Comparison of ENCODE assay signal across 11 cellular contexts in the genomic region with DNA sequence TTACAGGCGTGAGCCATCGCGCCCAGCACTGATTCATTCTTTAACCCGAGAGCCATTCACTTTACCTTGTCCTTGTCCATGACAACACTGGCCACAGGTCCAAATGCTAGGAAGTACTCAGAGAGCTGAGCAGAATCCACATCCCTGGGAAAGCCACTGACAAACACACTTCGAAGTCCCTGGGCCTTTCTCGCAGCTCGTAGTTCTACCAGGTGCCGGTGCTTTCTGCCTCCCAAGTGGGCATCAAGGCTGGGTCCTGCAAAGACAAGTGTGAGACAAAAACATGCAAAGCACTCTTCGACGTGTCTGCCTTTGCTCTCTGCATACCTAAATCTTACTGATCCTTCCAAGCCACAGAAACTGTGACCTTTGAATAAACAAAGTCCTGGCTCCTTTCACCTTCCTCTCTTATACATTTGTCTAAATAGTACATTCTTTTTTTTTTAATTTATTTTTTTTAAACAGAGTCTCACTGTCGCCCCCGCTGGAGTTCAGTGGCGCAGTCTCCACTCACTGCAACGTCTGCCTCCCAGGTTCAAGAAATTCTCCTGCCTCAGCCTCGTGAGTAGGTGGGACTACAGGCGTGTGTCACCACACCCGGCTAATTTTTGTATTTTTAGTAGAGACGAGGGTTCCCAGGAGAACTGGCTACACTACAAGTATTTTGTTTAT. TPM values are rescaled to one million over a fixed set of nuclear protein-coding genes. Genes with fewer than 3 reads are reported as not detected.
DNase-seq lines count a peak whose midpoint lies in the region; ATAC-seq and TF ChIP-seq lines count a peak whose summit lies in the region.
"Had no signal": no experiment of that assay in that cellular context is flagged by ENCODE, and none has a peak within 500 bp of the region (broad histone marks: within the 10 kb centered on the region; RNA-seq: fewer than 3 reads in every experiment).

No MANE protein-coding gene starts in this region.

- peak overlapping the region; percentile 96 for H3K4me3 Mint-ChIP-seq in type B pancreatic cell

- peaks cover 20% of the 10 kb centered on the region for H3K4me1 Mint-ChIP-seq in type B pancreatic cell (ENCODE audit: unreplicated experiment)

- H3K4me1 ChIP-seq in cardiac muscle cell (ENCODE audit: low read depth) = peaks cover 10% of the 10 kb centered on the region
- peaks cover 3 to 42% (median 28%) of the 10 kb centered on the region in 9 donors for H3K4me1 ChIP-seq in heart right ventricle
- peaks cover 10% of the 10 kb centered on the region for H3K4me1 ChIP-seq in fibroblast of lung (ENCODE audit: control insufficient read depth, extremely low read depth, insufficient read depth, low read length)

- H2AFZ ChIP-seq in fibroblast of lung (ENCODE audit: low read length) = no peak overlapping the region

- no peak for DNase-seq in cardiac muscle cell (ENCODE audit: low read depth in 1 of 2, low spot score in 1 of 2)
- no peak for DNase-seq in heart right ventricle
- DNase-seq in RWPE1 (ENCODE audit: low spot score) = no peak
- peak in 1 of 2 donors; percentile 21 for DNase-seq in fibroblast of lung (ENCODE audit: low read depth in 2 of 2)
- no peak for DNase-seq in type B pancreatic cell (ENCODE audit: extremely low spot score, unreplicated experiment)
- DNase-seq in GM19238 (ENCODE audit: insufficient read length, low spot score) = no peak
- DNase-seq: activated T-cell treated with anti-CD3 and anti-CD28 coated beads, Interleukin-2, amount 50 U/mL, for 1 hour; hippocampal formation; NCI-H524 treated with DMSO at 0.1 percent for 48 hours had no signal

- H3K36me3 ChIP-seq in cardiac muscle cell (peaks cover 18% of the 10 kb centered on the region), heart right ventricle (peaks cover 0 to 63% (median 30%) of the 10 kb centered on the region in 9 donors), fibroblast of lung (ENCODE audit: control insufficient read depth, insufficient read depth, low read length) (peaks cover 9% of the 10 kb centered on the region)

- TF ChIP-seq CTCF in cardiac muscle cell (IDR thresholded peaks at IDR 0.05; ENCODE audit: low read depth, low read length) (peak; percentile 38), heart right ventricle (IDR thresholded peaks at IDR 0.05) (peak in 2 of 9 donors; percentile 6 to 19), RWPE1 (conservative IDR thresholded peaks at IDR 0.05; ENCODE audit: low read depth) (peak; percentile 34), fibroblast of lung (conservative IDR thresholded peaks at IDR 0.05 in 1 of 2, IDR thresholded peaks at IDR 0.05 in 1 of 2; ENCODE audit: low read depth in 1 of 2, low read length in 2 of 2) (peak; percentile 22 to 44), type B pancreatic cell (conservative IDR thresholded peaks at IDR 0.05) (peak; percentile 57)

- H3K27me3 ChIP-seq in cardiac muscle cell = no peaks in the 10 kb centered on the region
- H3K27me3 ChIP-seq in heart right ventricle = no peaks in the 10 kb centered on the region
- H3K27me3 ChIP-seq in fibroblast of lung (ENCODE audit: control insufficient read depth, insufficient read depth, low read length) = no peaks in the 10 kb centered on the region

- H3K27me3 Mint-ChIP-seq in type B pancreatic cell = no peaks in the 10 kb centered on the region

- no peaks in the 10 kb centered on the region for H4K20me1 ChIP-seq in fibroblast of lung (ENCODE audit: control insufficient read depth, extremely low read depth, insufficient read depth, low read length)

- WGBS in heart right ventricle, 2 donors = 69 to 70% methylated on average over 18 of the region's 18 CpGs

- H3K4me2 ChIP-seq in fibroblast of lung (ENCODE audit: extremely low read depth, insufficient read depth, low read length) = no peak overlapping the region

- H3K4me3 ChIP-seq in cardiac muscle cell (no peak overlapping the region), heart right ventricle (no peak overlapping the region), fibroblast of lung (replicated peaks in 1 of 4; ENCODE audit: control extremely low read depth in 1 of 4, insufficient read depth in 1 of 4, low read depth in 3 of 4, low read length in 4 of 4) (no peak overlapping the region)

- intact Hi-C loops in heart right ventricle (cut with DNase I) = no loop called here

- H3K27ac ChIP-seq in cardiac muscle cell = no peak overlapping the region
- no peak overlapping the region for H3K27ac ChIP-seq in heart right ventricle
- H3K27ac ChIP-seq in RWPE1 = peak overlapping the region; percentile 37
- no peak overlapping the region for H3K27ac ChIP-seq in fibroblast of lung (ENCODE audit: insufficient read depth, low read length)

- POLR2A ChIA-PET in RWPE1 (lab: Yijun Ruan, JAX; ENCODE audit: low non-redundant PET) = no interaction called here

- ATAC-seq in heart right ventricle (no peak), HG03378 (IDR thresholded peaks at IDR 0.05; ENCODE audit: unreplicated experiment) (no peak), HG02970 (IDR thresholded peaks at IDR 0.05; ENCODE audit: low FRiP score, unreplicated experiment) (no peak)

- no peaks in the 10 kb centered on the region for H3K9me3 ChIP-seq in cardiac muscle cell (ENCODE audit: low read depth)
- H3K9me3 ChIP-seq in heart right ventricle = no peaks in the 10 kb centered on the region
- no peaks in the 10 kb centered on the region for H3K9me3 ChIP-seq in fibroblast of lung (ENCODE audit: control insufficient read depth, insufficient read depth, low read depth, low read length)

- no peaks in the 10 kb centered on the region for H3K9me3 Mint-ChIP-seq in type B pancreatic cell

- no peak overlapping the region for H3K9ac ChIP-seq in fibroblast of lung (ENCODE audit: insufficient read depth, low read length)

- H3K79me2 ChIP-seq in fibroblast of lung (ENCODE audit: control insufficient read depth, insufficient read depth, low read length) = peaks cover 8% of the 10 kb centered on the region

- peak overlapping the region; percentile 29 for H3K27ac Mint-ChIP-seq in type B pancreatic cell

- CTCF ChIA-PET in RWPE1 (lab: Yijun Ruan, JAX) = interaction anchor here (0.6 kb wide), 1 partner anchor 123 kb away, joined by 4 read pairs; no protein-coding TSS in a partner anchor

- H3K36me3 Mint-ChIP-seq in type B pancreatic cell = peaks cover 6% of the 10 kb centered on the region

RNA-seq across cellular contexts. Expression of a gene that starts 2.2 kb away (rescaled TPM):
- 14.9 and 29.1 TPM in 2 replicates for total RNA-seq in cardiac muscle cell
- 18.7 and 32.1 TPM in 2 replicates for polyA plus RNA-seq in cardiac muscle cell
- 10 to 100 TPM in 8 of 10 donors, 1 to 10 TPM in 2; 8.2 to 17.9 (median 12.3) TPM for total RNA-seq in heart right ventricle
- polyA plus RNA-seq in heart right ventricle = 10 to 100 TPM in 1 of 2 donors, 1 to 10 TPM in 1; 9.3 to 19.2 TPM
- total RNA-seq in fibroblast of lung = 6.9 and 7.8 TPM in 2 replicates
- polyA plus RNA-seq in fibroblast of lung = 5.5 and 6.8 TPM in 2 replicates
- 7.1 and 9.5 TPM in 2 replicates for polyA plus RNA-seq in fibroblast of lung (2012)
- 5.9 and 7.1 TPM in 2 replicates for polyA minus RNA-seq in fibroblast of lung (ENCODE audit: low replicate concordance)
- 15.0 and 22.1 TPM in 2 replicates for total RNA-seq in type B pancreatic cell (ENCODE audit: low replicate concordance)

RNA-seq across cellular contexts. Expression of a gene that starts 12.6 kb away (rescaled TPM):
- total RNA-seq in cardiac muscle cell (101 and 108 TPM in 2 replicates), heart right ventricle (10 to 100 TPM; 25.0 to 45.3 (median 29.8) TPM), fibroblast of lung (117 and 124 TPM in 2 replicates), type B pancreatic cell (ENCODE audit: low replicate concordance) (148 and 152 TPM in 2 replicates)
- polyA plus RNA-seq in cardiac muscle cell (22.9 and 31.9 TPM in 2 replicates), heart right ventricle (10 to 100 TPM; 22.1 to 35.3 TPM), fibroblast of lung (31.4 and 33.6 TPM in 2 replicates)
- 65.0 and 77.5 TPM in 2 replicates for polyA plus RNA-seq in fibroblast of lung (2012)
- polyA minus RNA-seq in fibroblast of lung (ENCODE audit: low replicate concordance) = 73.0 and 89.7 TPM in 2 replicates

RNA-seq across cellular contexts. Expression of a gene that starts 15.4 kb away (rescaled TPM):
- total RNA-seq in cardiac muscle cell (1,990 and 2,091 TPM in 2 replicates), heart right ventricle (1,000 to 10,000 TPM in 5 of 10 donors, 100 to 1,000 TPM in 5; 784 to 1,131 (median 1,002) TPM), fibroblast of lung (1,405 and 1,825 TPM in 2 replicates), type B pancreatic cell (ENCODE audit: low replicate concordance) (1,846 and 2,051 TPM in 2 replicates)
- polyA plus RNA-seq in cardiac muscle cell (769 and 853 TPM in 2 replicates), heart right ventricle (1,000 to 10,000 TPM in 1 of 2 donors, 100 to 1,000 TPM in 1; 555 to 1,173 TPM), fibroblast of lung (1,308 and 1,333 TPM in 2 replicates)
- polyA plus RNA-seq in fibroblast of lung (2012) = 1,642 and 1,675 TPM in 2 replicates
- 2,187 and 2,476 TPM in 2 replicates for polyA minus RNA-seq in fibroblast of lung (ENCODE audit: low replicate concordance)

RNA-seq across cellular contexts. Expression of a gene that starts 23.5 kb away (rescaled TPM):
- total RNA-seq in cardiac muscle cell (21.1 and 42.8 TPM in 2 replicates), heart right ventricle (10 to 100 TPM in 8 of 10 donors, 1 to 10 TPM in 2; 7.7 to 27.2 (median 15.2) TPM), fibroblast of lung (17.5 and 20.5 TPM in 2 replicates), type B pancreatic cell (ENCODE audit: low replicate concordance) (46.0 and 76.0 TPM in 2 replicates)
- polyA plus RNA-seq in cardiac muscle cell (32.0 and 38.4 TPM in 2 replicates), heart right ventricle (10 to 100 TPM; 18.9 to 50.4 TPM), fibroblast of lung (17.8 and 22.6 TPM in 2 replicates)
- 27.5 and 34.0 TPM in 2 replicates for polyA plus RNA-seq in fibroblast of lung (2012)
- polyA minus RNA-seq in fibroblast of lung (ENCODE audit: low replicate concordance) = 37.1 and 108 TPM in 2 replicates

RNA-seq across cellular contexts. Expression of a gene that starts 24.0 kb away (rescaled TPM):
- total RNA-seq in cardiac muscle cell (3.3 and 3.5 TPM in 2 replicates), heart right ventricle (1 to 10 TPM in 8 of 10 donors, under 1 TPM in 2; 0.81 to 4.4 (median 1.8) TPM), fibroblast of lung (8.5 and 9.9 TPM in 2 replicates), type B pancreatic cell (ENCODE audit: low replicate concordance) (1.4 and 1.8 TPM in 2 replicates)
- polyA plus RNA-seq in cardiac muscle cell (6.9 and 7.9 TPM in 2 replicates), heart right ventricle (1 to 10 TPM; 5.3 to 6.6 TPM), fibroblast of lung (1.7 and 3.0 TPM in 2 replicates)
- polyA plus RNA-seq in fibroblast of lung (2012) = 6.3 and 7.5 TPM in 2 replicates
- 2.4 and 7.7 TPM in 2 replicates for polyA minus RNA-seq in fibroblast of lung (ENCODE audit: low replicate concordance)
